ENCODE assay signal across 1 cellular context in the genomic region with DNA sequence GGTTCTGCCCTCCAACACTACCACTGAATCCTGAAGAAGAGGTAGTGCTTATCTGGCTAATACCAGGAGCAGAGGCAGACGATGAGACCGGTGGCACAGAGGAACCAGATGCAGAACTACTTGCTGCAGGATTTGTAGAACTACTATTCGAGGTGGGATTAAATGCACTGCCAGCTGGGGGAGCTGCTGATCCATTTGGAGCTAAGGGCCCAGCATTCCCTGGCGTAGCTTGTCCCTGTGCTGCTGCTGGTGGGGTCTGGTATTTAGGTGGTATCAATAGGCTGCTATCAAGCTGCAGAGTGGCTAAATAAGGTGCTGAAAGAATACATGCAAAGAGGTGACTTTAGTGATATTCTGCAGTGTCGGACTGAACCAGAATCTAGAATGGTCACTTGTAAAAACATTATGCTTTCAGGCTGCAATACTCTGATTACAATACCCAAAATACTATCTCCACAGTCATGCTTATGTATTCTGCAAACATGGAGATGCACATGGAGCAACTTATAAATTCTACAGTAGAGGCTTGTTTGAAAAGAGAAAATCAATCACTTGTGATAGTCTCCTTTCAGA.
TF ChIP-seq lines count a peak whose summit lies in the region.

No MANE protein-coding gene starts in this region.

TF ChIP-seq in GM23338, 12 proteins besides CTCF, POLR2A, EP300 and RAD21 (continued from another document):
- TF ChIP-seq REST (IDR thresholded peaks at IDR 0.05; ENCODE audit: unreplicated experiment) (no peak), CREB1 (CRISPR knock-in tag; IDR thresholded peaks at IDR 0.05; ENCODE audit: low read depth) (no peak)
